In genomic region chr6:142944126-142945066, GRCh38 we compare ENCODE assay signal across 8 cellular contexts. TPM values are rescaled to one million over a fixed set of nuclear protein-coding genes. Genes with fewer than 3 reads are reported as not detected.
A peak's percentile ranks its signal among the peaks of the same experiment; 100 is the strongest.
DNase-seq lines count a peak whose midpoint lies in the region; ATAC-seq and TF ChIP-seq lines count a peak whose summit lies in the region.

No MANE protein-coding gene starts in this region.

- peaks cover 0 to 8% of the 10 kb centered on the region in 2 donors for H3K36me3 ChIP-seq in muscle layer of duodenum (ENCODE audit: control insufficient read depth in 1 of 2, insufficient read depth in 2 of 2, low read length in 2 of 2)

- no peaks in the 10 kb centered on the region for H3K27me3 ChIP-seq in muscle layer of duodenum (ENCODE audit: low read depth, low read length)

- peak overlapping the region; percentile 96 for H3K27ac Mint-ChIP-seq in HFFc6

- H3K4me3 Mint-ChIP-seq in HFFc6 = peak overlapping the region; percentile 94
- peak overlapping the region; percentile 98 for H3K4me3 Mint-ChIP-seq in activated T-cell treated with anti-CD3 and anti-CD28 coated beads, Interleukin-2, amount 50 U/mL, for 4 hours

- peak; percentile 44 to 47 for ATAC-seq in activated T-cell treated with anti-CD3 and anti-CD28 coated beads, Interleukin-2, amount 50 U/mL, for 4 hours
- peak; percentile 12 for ATAC-seq in esophagus mucosa
- ATAC-seq in HG03442 (IDR thresholded peaks at IDR 0.05; ENCODE audit: unreplicated experiment) = no peak

- peaks cover 5% of the 10 kb centered on the region for H3K27me3 Mint-ChIP-seq in HFFc6 (ENCODE audit: insufficient read depth)
- H3K27me3 Mint-ChIP-seq in activated T-cell treated with anti-CD3 and anti-CD28 coated beads, Interleukin-2, amount 50 U/mL, for 4 hours (ENCODE audit: low read depth) = no peaks in the 10 kb centered on the region

- no peak for TF ChIP-seq CTCF in HFFc6 (IDR thresholded peaks at IDR 0.05)

- no peaks in the 10 kb centered on the region for H3K9me3 ChIP-seq in muscle layer of duodenum (ENCODE audit: control insufficient read depth in 1 of 2, low read length in 2 of 2)

- H3K9me3 Mint-ChIP-seq in HFFc6 = no peaks in the 10 kb centered on the region
- H3K9me3 Mint-ChIP-seq in activated T-cell treated with anti-CD3 and anti-CD28 coated beads, Interleukin-2, amount 50 U/mL, for 4 hours = no peaks in the 10 kb centered on the region

- DNase-seq in DMS153 (lab: John Stamatoyannopoulos, UW) = peak; percentile 70
- DNase-seq in HFFc6 = peak; percentile 87
- peak; percentile 97 for DNase-seq in OCI-M1 (lab: John Stamatoyannopoulos, UW)
- peak; percentile 97 for DNase-seq in activated T-cell treated with anti-CD3 and anti-CD28 coated beads, Interleukin-2, amount 50 U/mL, for 4 hours
- DNase-seq in stimulated activated CD8-positive, alpha-beta memory T cell treated with anti-CD3 and anti-CD28 coated beads, Interleukin-7, amount 100 ng/mL, for 24 hours (ENCODE audit: low read depth) = peak; percentile 87

- peaks cover 18 to 20% of the 10 kb centered on the region in 2 donors for H3K4me1 ChIP-seq in muscle layer of duodenum (ENCODE audit: control insufficient read depth in 1 of 2, insufficient read depth in 2 of 2, low read length in 2 of 2)

- H3K4me1 Mint-ChIP-seq in HFFc6 (ENCODE audit: low read depth) = peaks cover 58% of the 10 kb centered on the region
- peaks cover 47% of the 10 kb centered on the region for H3K4me1 Mint-ChIP-seq in activated T-cell treated with anti-CD3 and anti-CD28 coated beads, Interleukin-2, amount 50 U/mL, for 4 hours (ENCODE audit: low read depth)

- H3K27ac ChIP-seq in muscle layer of duodenum (ENCODE audit: low read length) = peak overlapping the region; percentile 94

- H3K36me3 Mint-ChIP-seq in HFFc6 (ENCODE audit: low read depth) = no peaks in the 10 kb centered on the region
- peaks cover 2% of the 10 kb centered on the region for H3K36me3 Mint-ChIP-seq in activated T-cell treated with anti-CD3 and anti-CD28 coated beads, Interleukin-2, amount 50 U/mL, for 4 hours (ENCODE audit: insufficient read depth)

- peak overlapping the region; percentile 82 to 84 for H3K4me3 ChIP-seq in muscle layer of duodenum (ENCODE audit: low read depth in 1 of 2, low read length in 2 of 2)

RNA-seq across cellular contexts. Expression of gene HIVEP2, which starts 0.6 kb away (rescaled TPM):
- 10 to 100 TPM; 14.0 to 19.5 (median 17.1) TPM for total RNA-seq in HFFc6 (2021; fragmentation: NEBNext Ultra II Directional; extraction: Animal tissue kit (Norgen Biotek cat#: 25700))
- 10 to 100 TPM; 34.9 to 40.9 (median 36.3) TPM for total RNA-seq in activated T-cell treated with anti-CD3 and anti-CD28 coated beads, Interleukin-2, amount 50 U/mL, for 4 hours
- 12.2 TPM for total RNA-seq in esophagus mucosa
